21 cellular contexts compared by ENCODE assay signal in the genomic region with DNA sequence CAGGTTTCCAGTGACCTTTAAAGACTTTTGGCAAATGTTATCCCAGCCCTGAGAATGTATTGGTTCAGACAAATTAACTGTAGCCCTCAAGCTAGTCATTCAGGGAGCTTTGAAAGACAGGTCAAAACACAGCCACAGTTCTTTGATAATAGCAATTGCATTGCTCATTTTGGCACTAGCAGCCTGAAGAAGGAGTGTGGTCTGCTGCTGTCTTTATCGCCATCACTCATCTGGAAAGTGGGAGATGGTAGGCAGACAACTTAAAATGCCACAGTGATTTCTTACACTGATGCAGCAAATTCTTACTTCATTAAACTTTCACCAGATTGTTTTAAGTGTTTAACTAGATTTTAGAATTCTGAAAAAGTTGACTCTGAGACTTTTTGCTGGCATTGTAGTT. TPM values are rescaled to one million over a fixed set of nuclear protein-coding genes. Genes with fewer than 3 reads are reported as not detected.
"Had no signal": no experiment of that assay in that cellular context is flagged by ENCODE, and none has a peak within 500 bp of the region (broad histone marks: within the 10 kb centered on the region; RNA-seq: fewer than 3 reads in every experiment).

No MANE protein-coding gene starts in this region.

- FAIRE-seq: endothelial cell of umbilical vein, frontal cortex, kidney had no signal

- DNase-seq: dermis blood vessel endothelial cell; dorsolateral prefrontal cortex; effector CD4-positive, alpha-beta T cell; effector memory CD4-positive, alpha-beta T cell; foreskin keratinocyte; heart left ventricle; hypothalamus; immature natural killer cell; islet precursor cell; kidney; kidney glomerular epithelial cell; left lung; left ventricle myocardium superior; lower lobe of right lung; mesenchymal stem cell; mucosa of descending colon; naive B cell; naive thymus-derived CD8-positive, alpha-beta T cell had no signal

RNA-seq across cellular contexts. Expression of gene DOK6, which starts 47.2 kb away (rescaled TPM):
- total RNA-seq: endothelial cell of umbilical vein; foreskin keratinocyte; myocyte; naive thymus-derived CD8-positive, alpha-beta T cell had no signal
